In genomic region chr10:16809074-16809718, GRCh38 we compare ENCODE assay signal across 8 cellular contexts. TPM values are rescaled to one million over a fixed set of nuclear protein-coding genes. Genes with fewer than 3 reads are reported as not detected.
A peak's percentile ranks its signal among the peaks of the same experiment; 100 is the strongest.
DNase-seq lines count a peak whose midpoint lies in the region; ATAC-seq and TF ChIP-seq lines count a peak whose summit lies in the region.

No MANE protein-coding gene starts in this region.

- TF ChIP-seq RAD21 in SK-N-SH (IDR thresholded peaks at IDR 0.05; ENCODE audit: low read length): peak; percentile 55

- H3F3A ChIP-seq in SK-N-SH (replicated peaks; ENCODE audit: insufficient read depth): peaks cover 3% of the 10 kb centered on the region

- POLR2A ChIA-PET in CD8-positive, alpha-beta memory T cell (lab: Charles Lee): interaction anchor here (1.3 kb wide), 1 partner anchor 8 kb away, joined by 4 read pairs; the partner anchor contains the start of gene RSU1
- POLR2A ChIA-PET in SK-N-SH (lab: Yijun Ruan, JAX): no interaction called here

- peaks cover 23 to 54% (median 47%) of the 10 kb centered on the region in 3 donors for H3K4me1 Mint-ChIP-seq in CD8-positive, alpha-beta memory T cell

- no peaks in the 10 kb centered on the region for H3K4me1 ChIP-seq in CD8-positive, alpha-beta memory T cell (ENCODE audit: insufficient read depth, low read length)
- no peaks in the 10 kb centered on the region for H3K4me1 ChIP-seq in SK-N-SH (ENCODE audit: control insufficient read depth in 1 of 2, insufficient read depth in 2 of 2, low read depth in 1 of 2, low read length in 1 of 2)
- no peaks in the 10 kb centered on the region for H3K4me1 ChIP-seq in iPS DF 6.9 (ENCODE audit: control insufficient read depth, insufficient read depth, low read length)
- no peaks in the 10 kb centered on the region for H3K4me1 ChIP-seq in prostate gland (replicated peaks)

- no peaks in the 10 kb centered on the region for H4K20me1 ChIP-seq in SK-N-SH (ENCODE audit: insufficient read depth)

- intact Hi-C loops in prostate gland (cut with DNase I): no loop called here

- H3K79me2 ChIP-seq in SK-N-SH (ENCODE audit: insufficient read depth): peaks cover 94% of the 10 kb centered on the region

- peak overlapping the region in 1 of 7 donors; percentile 30 for H3K4me3 Mint-ChIP-seq in CD8-positive, alpha-beta memory T cell

- peaks cover 6 to 50% (median 10%) of the 10 kb centered on the region in 3 donors for H3K36me3 Mint-ChIP-seq in CD8-positive, alpha-beta memory T cell

- no peak for TF ChIP-seq EP300 in SK-N-SH (IDR thresholded peaks at IDR 0.05; ENCODE audit: borderline replicate concordance in 1 of 2, low read depth in 1 of 2, low read length in 1 of 2)

- CTCF ChIA-PET in CD8-positive, alpha-beta memory T cell (lab: Charles Lee): interaction anchor here (1.1 kb wide), 1 partner anchor 907 kb away, joined by 4 read pairs; no protein-coding TSS in a partner anchor
- CTCF ChIA-PET in SK-N-SH (lab: Yijun Ruan, JAX): no interaction called here

- no peak overlapping the region for H3K27ac ChIP-seq in CD8-positive, alpha-beta memory T cell (ENCODE audit: low read depth, low read length)
- H3K27ac ChIP-seq in SK-N-SH (ENCODE audit: low read depth in 2 of 2, low read length in 1 of 2) (no peak overlapping the region), iPS DF 6.9 (ENCODE audit: low read length) (no peak overlapping the region), prostate gland (no peak overlapping the region)

- H3K27me3 Mint-ChIP-seq in CD8-positive, alpha-beta memory T cell: no peaks in the 10 kb centered on the region

- TF ChIP-seq CTCF in SK-N-SH (IDR thresholded peaks at IDR 0.05) (peak; percentile 64), prostate gland (IDR thresholded peaks at IDR 0.05) (peak in 2 of 4 experiments; percentile 21 to 30)

- peak in 4 of 5 donors; percentile 16 to 54 (median 22) for DNase-seq in CD8-positive, alpha-beta memory T cell
- DNase-seq in SK-N-SH: peak; percentile 54
- peak; percentile 42 for DNase-seq in amniotic epithelial cell (ENCODE audit: low read depth)
- peak; percentile 58 for DNase-seq in iPS DF 6.9 (ENCODE audit: low read depth, low spot score)
- peak in 2 of 3 donors; percentile 30 to 46 for DNase-seq in stimulated activated CD4-positive, alpha-beta T cell treated with anti-CD3 and anti-CD28 coated beads, TNF-alpha, amount 100 ng/mL, for 48 hours (ENCODE audit: low read depth in 3 of 3)
- DNase-seq in prostate gland (ENCODE audit: low spot score): no peak

- H3K9ac ChIP-seq in SK-N-SH: no peak overlapping the region

- no peak for TF ChIP-seq POLR2A in prostate gland (IDR thresholded peaks at IDR 0.05)

- peak overlapping the region in 5 of 8 donors; percentile 17 to 64 (median 53) for H3K27ac Mint-ChIP-seq in CD8-positive, alpha-beta memory T cell

- H3K4me2 ChIP-seq in SK-N-SH: no peak overlapping the region

- peak; percentile 85 for ATAC-seq in GM19043 (IDR thresholded peaks at IDR 0.05; ENCODE audit: low read depth, unreplicated experiment)
- peak; percentile 88 for ATAC-seq in HG03159 (IDR thresholded peaks at IDR 0.05; ENCODE audit: unreplicated experiment)

- H3K4me3 ChIP-seq in CD8-positive, alpha-beta memory T cell (ENCODE audit: low read length): no peak overlapping the region
- H3K4me3 ChIP-seq in SK-N-SH (ENCODE audit: low read depth in 2 of 2, low read length in 1 of 2) (no peak overlapping the region; a peak in 1 of 4 replicates), iPS DF 6.9 (ENCODE audit: low read length) (no peak overlapping the region), prostate gland (no peak overlapping the region)

- H3K9me2 ChIP-seq in SK-N-SH: no peaks in the 10 kb centered on the region

- H3K36me3 ChIP-seq in CD8-positive, alpha-beta memory T cell (ENCODE audit: insufficient read depth, low read length): no peaks in the 10 kb centered on the region
- H3K36me3 ChIP-seq in SK-N-SH (replicated peaks in 1 of 2; ENCODE audit: control insufficient read depth in 1 of 2, insufficient read depth in 2 of 2, low read length in 1 of 2): no peaks in the 10 kb centered on the region
- H3K36me3 ChIP-seq in iPS DF 6.9 (ENCODE audit: control insufficient read depth, insufficient read depth, low read length): no peaks in the 10 kb centered on the region
- H3K36me3 ChIP-seq in prostate gland: no peaks in the 10 kb centered on the region

- 87% methylated on average over 6 of the region's 6 CpGs for WGBS in SK-N-SH (ENCODE audit: low lambda C conversion rate)
- WGBS in iPS DF 6.9 (ENCODE audit: insufficient coverage, insufficient read length): no CpG with 5 or more reads among the region's 6 CpGs
- 91% methylated on average over 6 of the region's 6 CpGs for WGBS in prostate gland

- no peaks in the 10 kb centered on the region for H3K9me3 ChIP-seq in CD8-positive, alpha-beta memory T cell (ENCODE audit: low read length)
- no peaks in the 10 kb centered on the region for H3K9me3 ChIP-seq in SK-N-SH
- no peaks in the 10 kb centered on the region for H3K9me3 ChIP-seq in iPS DF 6.9 (ENCODE audit: control insufficient read depth, insufficient read depth, low read length)
- H3K9me3 ChIP-seq in prostate gland: no peaks in the 10 kb centered on the region

- no peak overlapping the region for H2AFZ ChIP-seq in SK-N-SH (ENCODE audit: low read depth)

- H3K9me3 Mint-ChIP-seq in CD8-positive, alpha-beta memory T cell: no peaks in the 10 kb centered on the region

- no peaks in the 10 kb centered on the region for H3K27me3 ChIP-seq in CD8-positive, alpha-beta memory T cell (ENCODE audit: insufficient read depth, low read length, poor library complexity, severe bottlenecking)
- no peaks in the 10 kb centered on the region for H3K27me3 ChIP-seq in SK-N-SH (ENCODE audit: insufficient read depth)
- no peaks in the 10 kb centered on the region for H3K27me3 ChIP-seq in iPS DF 6.9 (ENCODE audit: control insufficient read depth, insufficient read depth, low read length)
- no peaks in the 10 kb centered on the region for H3K27me3 ChIP-seq in prostate gland (replicated peaks; ENCODE audit: insufficient read depth)

TF ChIP-seq in SK-N-SH, 30 proteins besides CTCF, POLR2A, EP300 and RAD21:
- TF ChIP-seq PBX3 (IDR thresholded peaks at IDR 0.05) (no peak), POLR2AphosphoS5 (IDR thresholded peaks at IDR 0.05; ENCODE audit: low read depth, low read length) (no peak), SMC3 (IDR thresholded peaks at IDR 0.05; ENCODE audit: low read depth, low read length) (peak; percentile 36), MAX (IDR thresholded peaks at IDR 0.05; ENCODE audit: low read depth) (no peak)
TF ChIP-seq in SK-N-SH: peak in this region for 1.

RNA-seq across cellular contexts. Expression of gene RSU1, which starts 8.0 kb away (rescaled TPM):
- total RNA-seq in CD8-positive, alpha-beta memory T cell: 10 to 100 TPM; 66.4 to 68.5 TPM
- polyA plus RNA-seq in CD8-positive, alpha-beta memory T cell: 132 TPM
- polyA plus RNA-seq in SK-N-SH (2012; rRNA removed): 59.8 and 81.4 TPM in 2 replicates
- 63.3 and 65.7 TPM in 2 replicates for polyA plus RNA-seq in SK-N-SH (2012; cell fraction: cytosol; rRNA removed)
- 21.3 and 45.6 TPM in 2 replicates for polyA plus RNA-seq in SK-N-SH (2012; cell fraction: nucleus; rRNA removed)
- 10 to 100 TPM; 32.2 to 49.3 TPM for total RNA-seq in prostate gland
